In the genomic region with DNA sequence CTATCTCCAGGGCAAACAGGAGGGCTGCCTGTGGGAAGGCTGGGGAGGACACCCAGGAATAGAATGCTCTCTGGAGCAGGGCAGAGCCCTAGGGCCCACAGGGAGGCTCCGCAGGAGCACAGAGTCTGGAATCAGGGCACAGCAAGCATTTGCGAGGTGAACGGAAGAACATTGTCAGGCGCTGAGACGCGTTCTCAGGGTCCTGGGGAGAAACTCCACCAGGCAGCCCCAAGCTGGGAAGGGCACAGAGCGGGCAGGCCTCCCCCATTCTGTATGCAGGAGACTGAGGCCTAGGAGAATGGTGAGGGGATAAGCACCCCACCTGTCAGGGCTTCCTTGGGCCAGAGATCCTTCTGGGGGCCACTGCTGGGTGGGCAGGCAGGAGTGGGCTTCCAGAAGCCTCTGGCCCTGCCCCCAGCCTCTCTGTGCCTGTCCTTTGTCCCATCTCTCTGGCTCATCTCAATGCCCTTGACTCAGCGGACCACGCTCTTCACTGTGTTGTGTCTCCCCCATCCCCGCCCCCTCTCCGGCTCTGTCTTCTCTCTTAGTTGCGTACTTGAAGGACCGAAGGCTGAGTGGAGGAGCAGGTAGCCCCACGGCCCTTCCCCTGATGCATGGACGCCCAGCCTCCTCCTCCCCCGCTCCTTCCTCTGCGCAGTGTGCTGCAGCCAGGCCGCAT, we compare ENCODE assay signal across 25 cellular contexts. TPM values are rescaled to one million over a fixed set of nuclear protein-coding genes. Genes with fewer than 3 reads are reported as not detected.
A peak's percentile ranks its signal among the peaks of the same experiment; 100 is the strongest.
DNase-seq lines count a peak whose midpoint lies in the region; ATAC-seq, FAIRE-seq and TF ChIP-seq lines count a peak whose summit lies in the region.
"Had no signal": no experiment of that assay in that cellular context is flagged by ENCODE, and none has a peak within 500 bp of the region (broad histone marks: within the 10 kb centered on the region; RNA-seq: fewer than 3 reads in every experiment).

No MANE protein-coding gene starts in this region.

- dilution Hi-C loops in endothelial cell of umbilical vein (cut with MboI; ENCODE audit: extremely low pct_ligation_motif_present, low sequenced_read_pairs) = no loop called here

- H4K20me1 ChIP-seq in endothelial cell of umbilical vein (replicated peaks; ENCODE audit: control insufficient read depth, extremely low read depth, insufficient read depth, low read length) = no peaks in the 10 kb centered on the region

- peaks cover 0 to 9% of the 10 kb centered on the region in 2 experiments; a peak in 1 of 3 replicates for H3K36me3 ChIP-seq in HEK293 (ENCODE audit: control insufficient read depth in 2 of 2, insufficient read depth in 1 of 2, low read length in 2 of 2)
- peaks cover 0 to 30% of the 10 kb centered on the region in 2 experiments for H3K36me3 ChIP-seq in endothelial cell of umbilical vein (ENCODE audit: control insufficient read depth in 2 of 2, extremely low read depth in 1 of 2, insufficient read depth in 2 of 2, low read length in 2 of 2)
- no peaks in the 10 kb centered on the region for H3K36me3 ChIP-seq in ovary
- H3K36me3 ChIP-seq: left lung had no signal

- H3K27me3 ChIP-seq in endothelial cell of umbilical vein (ENCODE audit: control insufficient read depth in 2 of 2, insufficient read depth in 2 of 2, low read length in 2 of 2) (no peaks in the 10 kb centered on the region), ovary (no peaks in the 10 kb centered on the region)

- H3K4me1 ChIP-seq in HEK293 (ENCODE audit: control insufficient read depth, insufficient read depth, low read length) (no peaks in the 10 kb centered on the region), endothelial cell of umbilical vein (ENCODE audit: control insufficient read depth, extremely low read depth, insufficient read depth, low read length) (peaks cover 6% of the 10 kb centered on the region), ovary (ENCODE audit: insufficient read depth) (no peaks in the 10 kb centered on the region)

- TF ChIP-seq CTCF in activated CD8-positive, alpha-beta T cell treated with anti-CD3 and anti-CD28 coated beads for 36 hours (IDR thresholded peaks at IDR 0.05) = no peak
- TF ChIP-seq CTCF in HEK293 (tag by site-specific recombination; IDR thresholded peaks at IDR 0.05) (no peak), endothelial cell of umbilical vein (IDR thresholded peaks at IDR 0.05; ENCODE audit: extremely low read depth in 1 of 2, insufficient read depth in 1 of 2, low read depth in 1 of 2, low read length in 2 of 2) (no peak), ovary (IDR thresholded peaks at IDR 0.05) (no peak)

- no peak overlapping the region for H3K4me2 ChIP-seq in endothelial cell of umbilical vein (ENCODE audit: insufficient read depth, low read length)

- H3K4me3 Mint-ChIP-seq in activated CD8-positive, alpha-beta T cell treated with anti-CD3 and anti-CD28 coated beads for 36 hours = no peak overlapping the region
- H3K4me3 Mint-ChIP-seq in activated CD8-positive, alpha-beta T cell treated with anti-CD3 and anti-CD28 coated beads, Interleukin-2, amount 10 ng/mL, durations not matched to agents 7 days and 5 days = no peak overlapping the region
- H3K4me3 Mint-ChIP-seq: nephron had no signal

- no peaks in the 10 kb centered on the region for H3K9me1 ChIP-seq in endothelial cell of umbilical vein (replicated peaks; ENCODE audit: control insufficient read depth, extremely low read depth, insufficient read depth, low read length)

- no peaks in the 10 kb centered on the region for H3K27me3 Mint-ChIP-seq in activated CD8-positive, alpha-beta T cell treated with anti-CD3 and anti-CD28 coated beads for 36 hours
- H3K27me3 Mint-ChIP-seq in activated CD8-positive, alpha-beta T cell treated with anti-CD3 and anti-CD28 coated beads, Interleukin-2, amount 10 ng/mL, durations not matched to agents 7 days and 5 days (ENCODE audit: low read depth) = no peaks in the 10 kb centered on the region

- TF ChIP-seq POLR2A in endothelial cell of umbilical vein (IDR thresholded peaks at IDR 0.05; ENCODE audit: low read depth, low read length) = peak; percentile 11
- TF ChIP-seq POLR2A in ovary (IDR thresholded peaks at IDR 0.05) = no peak

- H3K27ac ChIP-seq in HEK293 (ENCODE audit: extremely low read depth, low read depth, low read length) (no peak overlapping the region), endothelial cell of umbilical vein (ENCODE audit: insufficient read depth, low read depth, low read length) (no peak overlapping the region), ovary (no peak overlapping the region)
- H3K27ac ChIP-seq: coronary artery, left lung had no signal

- no TSS peak for BruUV-seq in endothelial cell of umbilical vein (replicated peaks; lab: Mats Ljungman, UMichigan)

- no peaks in the 10 kb centered on the region for H3K9me3 Mint-ChIP-seq in activated CD8-positive, alpha-beta T cell treated with anti-CD3 and anti-CD28 coated beads for 36 hours
- H3K9me3 Mint-ChIP-seq in activated CD8-positive, alpha-beta T cell treated with anti-CD3 and anti-CD28 coated beads, Interleukin-2, amount 10 ng/mL, durations not matched to agents 7 days and 5 days (ENCODE audit: insufficient read depth) = no peaks in the 10 kb centered on the region
- H3K9me3 Mint-ChIP-seq: activated T-helper 2 cell treated with anti-CD3 and anti-CD28 coated beads, Interferon-gamma antibody, Interleukin-2, Interleukin-4, amounts not matched to agents 10 μg/mL and 5 μg/mL and 100 μg/mL, durations not matched to agents 14 hours and 24 hours and 36 hours; nephron had no signal

- TF ChIP-seq EP300 in ovary (IDR thresholded peaks at IDR 0.05) = no peak

- DNase-seq in activated CD8-positive, alpha-beta T cell treated with anti-CD3 and anti-CD28 coated beads for 36 hours = peak; percentile 2
- no peak for DNase-seq in activated CD8-positive, alpha-beta T cell treated with anti-CD3 and anti-CD28 coated beads, Interleukin-2, amount 10 ng/mL, durations not matched to agents 7 days and 5 days
- DNase-seq in endothelial cell of umbilical vein (ENCODE audit: low read depth, low spot score) (no peak), ovary (peak in 3 of 5 donors; percentile 4 to 29 (median 12)), glomerular visceral epithelial cell (ENCODE audit: extremely low spot score) (no peak), amygdala (lab: John Stamatoyannopoulos, UW) (no peak)
- DNase-seq: 8988T; COR-L47; DMS79; Karpas-422; MV-4-11; NCI-H1694 treated with DMSO at 0.1 percent for 48 hours; NCI-H69; small intestine; stimulated activated CD4-positive, alpha-beta T cell treated with anti-CD3 and anti-CD28 coated beads, Interleukin-4, amount 100 ng/mL, for 1 hour; trophoblast cell had no signal

- H3K9ac ChIP-seq in endothelial cell of umbilical vein (replicated peaks; ENCODE audit: extremely low read depth, insufficient read depth, low read length) = no peak overlapping the region

- H3K4me3 ChIP-seq in HEK293 (ENCODE audit: low read depth, low read length) (no peak overlapping the region), endothelial cell of umbilical vein (replicated peaks in 1 of 3; ENCODE audit: insufficient read depth in 1 of 3, low read depth in 1 of 3, low read length in 3 of 3) (no peak overlapping the region), ovary (no peak overlapping the region)
- H3K4me3 ChIP-seq: coronary artery, left lung had no signal

- CTCF ChIA-PET in activated CD8-positive, alpha-beta T cell treated with anti-CD3 and anti-CD28 coated beads for 36 hours (lab: Charles Lee) = interaction anchor here (0.9 to 1.5 kb wide), 4 partner anchors 10 to 246 kb away, joined by 3 to 5 read pairs (median 3); partner anchors contain the start of gene NDRG4
- CTCF ChIA-PET in activated CD8-positive, alpha-beta T cell treated with anti-CD3 and anti-CD28 coated beads, Interleukin-2, amount 10 ng/mL, durations not matched to agents 7 days and 5 days (lab: Charles Lee) = interaction anchor here (0.9 to 2.4 kb wide), 2 partner anchors 59 to 246 kb away, joined by 3 to 10 read pairs; no protein-coding TSS in a partner anchor
- CTCF ChIA-PET in HEK293 (lab: Yijun Ruan, JAX) = interaction anchor here (0.6 to 2.5 kb wide), 3 partner anchors 23 to 151 kb away, joined by 3 to 9 read pairs (median 3); no protein-coding TSS in a partner anchor
- CTCF ChIA-PET in endothelial cell of umbilical vein (lab: Charles Lee) = interaction anchor here (0.8 to 6.8 kb wide), 4 partner anchors 142 to 246 kb away, joined by 3 to 73 read pairs (median 32); no protein-coding TSS in a partner anchor

- no peak overlapping the region for H3K27ac Mint-ChIP-seq in activated CD8-positive, alpha-beta T cell treated with anti-CD3 and anti-CD28 coated beads for 36 hours
- no peak overlapping the region for H3K27ac Mint-ChIP-seq in activated CD8-positive, alpha-beta T cell treated with anti-CD3 and anti-CD28 coated beads, Interleukin-2, amount 10 ng/mL, durations not matched to agents 7 days and 5 days
- H3K27ac Mint-ChIP-seq: activated T-helper 2 cell treated with anti-CD3 and anti-CD28 coated beads, Interferon-gamma antibody, Interleukin-2, Interleukin-4, amounts not matched to agents 10 μg/mL and 5 μg/mL and 100 μg/mL, durations not matched to agents 14 hours and 24 hours and 36 hours; nephron had no signal

- 84 to 89% (median 88%) methylated on average over 18 of the region's 18 CpGs for whole genome bisulfite sequencing in ovary, 3 donors

- H3K9me3 ChIP-seq in HEK293 (ENCODE audit: control insufficient read depth, insufficient read depth, low read depth, low read length) (no peaks in the 10 kb centered on the region), endothelial cell of umbilical vein (replicated peaks; ENCODE audit: control insufficient read depth, insufficient read depth, low read length) (no peaks in the 10 kb centered on the region), ovary (no peaks in the 10 kb centered on the region)
- H3K9me3 ChIP-seq: left lung had no signal

- H3K4me1 Mint-ChIP-seq in activated CD8-positive, alpha-beta T cell treated with anti-CD3 and anti-CD28 coated beads for 36 hours (ENCODE audit: low read depth) = peaks cover 15% of the 10 kb centered on the region
- H3K4me1 Mint-ChIP-seq in activated CD8-positive, alpha-beta T cell treated with anti-CD3 and anti-CD28 coated beads, Interleukin-2, amount 10 ng/mL, durations not matched to agents 7 days and 5 days (ENCODE audit: low read depth) = peaks cover 14% of the 10 kb centered on the region

- no peaks in the 10 kb centered on the region for H3K79me2 ChIP-seq in endothelial cell of umbilical vein (ENCODE audit: control insufficient read depth, insufficient read depth, low read length)

- POLR2A ChIA-PET in activated CD8-positive, alpha-beta T cell treated with anti-CD3 and anti-CD28 coated beads for 36 hours (lab: Charles Lee) = interaction anchor here (0.7 to 1.2 kb wide), 2 partner anchors 8 to 15 kb away, joined by 3 read pairs; no protein-coding TSS in a partner anchor
- POLR2A ChIA-PET in activated CD8-positive, alpha-beta T cell treated with anti-CD3 and anti-CD28 coated beads, Interleukin-2, amount 10 ng/mL, durations not matched to agents 7 days and 5 days (lab: Charles Lee) = no interaction called here
- POLR2A ChIA-PET in HEK293 (lab: Yijun Ruan, JAX) = interaction anchor here (0.7 kb wide), 1 partner anchor 152 kb away, joined by 3 read pairs; no protein-coding TSS in a partner anchor
- POLR2A ChIA-PET in endothelial cell of umbilical vein (lab: Charles Lee) = no interaction called here

- no peak for ATAC-seq in activated CD8-positive, alpha-beta T cell treated with anti-CD3 and anti-CD28 coated beads for 36 hours
- ATAC-seq in activated CD8-positive, alpha-beta T cell treated with anti-CD3 and anti-CD28 coated beads, Interleukin-2, amount 10 ng/mL, durations not matched to agents 7 days and 5 days = no peak
- no peak for ATAC-seq in HG03025 (IDR thresholded peaks at IDR 0.05; ENCODE audit: low FRiP score, unreplicated experiment)
- ATAC-seq: activated CD4-positive, CD25-positive, alpha-beta regulatory T cell treated with anti-CD3 and anti-CD28 coated beads, Interleukin-2, amount 50 U/mL, for 24 hours; HCT116; left lung; Right ventricle myocardium inferior had no signal

- FAIRE-seq in endothelial cell of umbilical vein (lab: Jason Lieb, UNC) = no peak
- FAIRE-seq: small intestine had no signal

- peaks cover 9% of the 10 kb centered on the region for H3K36me3 Mint-ChIP-seq in activated CD8-positive, alpha-beta T cell treated with anti-CD3 and anti-CD28 coated beads for 36 hours (ENCODE audit: low read depth)
- H3K36me3 Mint-ChIP-seq in activated CD8-positive, alpha-beta T cell treated with anti-CD3 and anti-CD28 coated beads, Interleukin-2, amount 10 ng/mL, durations not matched to agents 7 days and 5 days (ENCODE audit: low read depth) = no peaks in the 10 kb centered on the region

- no peak overlapping the region for H2AFZ ChIP-seq in endothelial cell of umbilical vein (ENCODE audit: low read depth, low read length)

- intact Hi-C loops in activated CD8-positive, alpha-beta T cell treated with anti-CD3 and anti-CD28 coated beads for 36 hours (cut with micrococcal nuclease) = loop anchor here (10.0 kb wide), 1 partner anchor 255 kb away; no protein-coding TSS in a partner anchor
- intact Hi-C loops in endothelial cell of umbilical vein (cut with micrococcal nuclease) (no loop called here), ovary (cut with DNase I) (loop anchor here in 2 of 4 donors (10.0 kb wide), 2 partner anchors 115 to 125 kb away; partner anchors contain the start of gene CNOT1 (in 1 of the 2))

RNA-seq across cellular contexts. Expression of gene SETD6, which starts 5.1 kb away (rescaled TPM):
- total RNA-seq in activated CD8-positive, alpha-beta T cell treated with anti-CD3 and anti-CD28 coated beads for 36 hours = 10 to 100 TPM; 14.8 to 15.5 TPM
- total RNA-seq in activated CD8-positive, alpha-beta T cell treated with anti-CD3 and anti-CD28 coated beads, Interleukin-2, amount 10 ng/mL, durations not matched to agents 7 days and 5 days = 10 to 100 TPM; 16.0 to 16.9 TPM
- total RNA-seq in endothelial cell of umbilical vein (10.4 and 16.4 TPM in 2 replicates), ovary (10 to 100 TPM; 16.5 to 28.4 (median 19.3) TPM)
- polyA plus RNA-seq in endothelial cell of umbilical vein (10.1 and 10.2 TPM in 2 replicates), ovary (10 to 100 TPM; 12.5 to 14.8 TPM)
- 5.9 and 6.6 TPM in 2 replicates for polyA plus RNA-seq in endothelial cell of umbilical vein (2011; cell fraction: cytosol; rRNA removed)
- 46.9 and 47.4 TPM in 2 replicates for polyA plus RNA-seq in endothelial cell of umbilical vein (2011; cell fraction: nucleus; rRNA removed)
- polyA plus RNA-seq in endothelial cell of umbilical vein (2012) = 13.3 and 17.6 TPM in 2 replicates
- polyA minus RNA-seq in endothelial cell of umbilical vein = 7.6 and 8.4 TPM in 2 replicates
- 23.9 TPM for polyA minus RNA-seq in endothelial cell of umbilical vein (2011; cell fraction: cytosol; rRNA and poly(A)+ RNA removed)
- 14.1 and 16.2 TPM in 2 replicates for polyA minus RNA-seq in endothelial cell of umbilical vein (2011; cell fraction: nucleus; rRNA and poly(A)+ RNA removed)

RNA-seq across cellular contexts. Expression of gene NDRG4, which starts 10.3 kb away (rescaled TPM):
- 1 to 10 TPM; 1.3 to 1.6 TPM for total RNA-seq in activated CD8-positive, alpha-beta T cell treated with anti-CD3 and anti-CD28 coated beads for 36 hours
- not detected for total RNA-seq in activated CD8-positive, alpha-beta T cell treated with anti-CD3 and anti-CD28 coated beads, Interleukin-2, amount 10 ng/mL, durations not matched to agents 7 days and 5 days
- 31.0 and 35.8 TPM in 2 replicates for total RNA-seq in endothelial cell of umbilical vein
- 74.3 and 93.9 TPM in 2 replicates for polyA plus RNA-seq in endothelial cell of umbilical vein
- 41.5 and 53.0 TPM in 2 replicates for polyA plus RNA-seq in endothelial cell of umbilical vein (2011; cell fraction: cytosol; rRNA removed)
- polyA plus RNA-seq in endothelial cell of umbilical vein (2011; cell fraction: nucleus; rRNA removed) = 130 and 182 TPM in 2 replicates
- polyA plus RNA-seq in endothelial cell of umbilical vein (2012) = 114 and 302 TPM in 2 replicates
- polyA minus RNA-seq in endothelial cell of umbilical vein = 94.8 and 120 TPM in 2 replicates
- polyA minus RNA-seq in endothelial cell of umbilical vein (2011; cell fraction: cytosol; rRNA and poly(A)+ RNA removed) = not detected
- 48.8 and 84.2 TPM in 2 replicates for polyA minus RNA-seq in endothelial cell of umbilical vein (2011; cell fraction: nucleus; rRNA and poly(A)+ RNA removed)
- total RNA-seq in ovary = 10 to 100 TPM in 1 of 7 donors, 1 to 10 TPM in 6; 1.6 to 10.5 (median 2.6) TPM
- polyA plus RNA-seq in ovary = 1 to 10 TPM; 3.7 to 5.5 TPM

Comparison
In these comparisons a context has a peak if more than half of its experiments do, and no peak if none do; other contexts are left out.
1. DNase-seq: peak in activated CD8-positive, alpha-beta T cell treated with anti-CD3 and anti-CD28 coated beads for 36 hours (single experiment) and ovary (3 of 5); none in activated CD8-positive, alpha-beta T cell treated with anti-CD3 and anti-CD28 coated beads, Interleukin-2, amount 10 ng/mL, durations not matched to agents 7 days and 5 days (single experiment), endothelial cell of umbilical vein (single experiment), glomerular visceral epithelial cell (single experiment) and amygdala (0 of 56).
2. POLR2A ChIA-PET loops: an anchor here in activated CD8-positive, alpha-beta T cell treated with anti-CD3 and anti-CD28 coated beads for 36 hours (0.7 to 1.2 kb wide) and HEK293 (0.7 kb wide); none called in activated CD8-positive, alpha-beta T cell treated with anti-CD3 and anti-CD28 coated beads, Interleukin-2, amount 10 ng/mL, durations not matched to agents 7 days and 5 days and endothelial cell of umbilical vein.